In genomic region chr1:75723989-75724471, GRCh38 we compare ENCODE assay signal across 8 cellular contexts. TPM values are rescaled to one million over a fixed set of nuclear protein-coding genes. Genes with fewer than 3 reads are reported as not detected.
DNase-seq lines count a peak whose midpoint lies in the region; ATAC-seq, FAIRE-seq and TF ChIP-seq lines count a peak whose summit lies in the region.

No MANE protein-coding gene starts in this region.

- FAIRE-seq in GM18507 (lab: Jason Lieb, UNC): peak; percentile 70

- TF ChIP-seq CTCF in A673 (conservative IDR thresholded peaks at IDR 0.05; ENCODE audit: low read depth, low read length): no peak
- TF ChIP-seq CTCF in kidney epithelial cell (IDR thresholded peaks at IDR 0.05; ENCODE audit: insufficient read depth, low read length, poor library complexity, severe bottlenecking): no peak

- intact Hi-C loops in A673 (cut with micrococcal nuclease; ENCODE audit: unreplicated experiment): loop anchor here (2.0 kb wide), 1 partner anchor 63 kb away; the partner anchor contains the start of gene RABGGTB

- TSS peak; percentile 92 for BruUV-seq in A673 (replicated peaks; lab: Mats Ljungman, UMichigan)

- peak; percentile 64 for ATAC-seq in HG02973 (IDR thresholded peaks at IDR 0.05; ENCODE audit: unreplicated experiment)

- peaks cover 16% of the 10 kb centered on the region for H3K4me1 ChIP-seq in A673 (ENCODE audit: insufficient read depth, low read length, poor library complexity, severe bottlenecking)

- CTCF ChIA-PET in A673 (lab: Charles Lee): no interaction called here

- H3K4me3 ChIP-seq in A673 (ENCODE audit: low read depth, low read length, poor library complexity, severe bottlenecking): peak overlapping the region; percentile 96
- H3K4me3 ChIP-seq in kidney epithelial cell (ENCODE audit: low read depth, low read length): peak overlapping the region; percentile 97

- peak overlapping the region; percentile 77 for H3K27ac ChIP-seq in A673 (ENCODE audit: low read depth, low read length, poor library complexity, severe bottlenecking)

- no peaks in the 10 kb centered on the region for H3K9me3 ChIP-seq in A673 (ENCODE audit: low read depth, low read length, poor library complexity, severe bottlenecking)

- H3K27me3 ChIP-seq in A673 (replicated peaks; ENCODE audit: insufficient read depth, low read depth, low read length, poor library complexity) (no peaks in the 10 kb centered on the region), kidney epithelial cell (ENCODE audit: control insufficient read depth, insufficient read depth, low read length) (no peaks in the 10 kb centered on the region)

- H3K36me3 ChIP-seq in A673 (ENCODE audit: insufficient read depth, low read length, poor library complexity, severe bottlenecking) (no peaks in the 10 kb centered on the region), kidney epithelial cell (ENCODE audit: control insufficient read depth, insufficient read depth, low read length) (no peaks in the 10 kb centered on the region)

- POLR2A ChIA-PET in A673 (lab: Charles Lee; ENCODE audit: low non-redundant PET): no interaction called here

- DNase-seq in A673 (ENCODE audit: low spot score): peak; percentile 78
- peak; percentile 47 for DNase-seq in GM18507 (ENCODE audit: extremely low spot score, insufficient read length, low read depth)
- peak; percentile 81 for DNase-seq in NCI-H2029 treated with DMSO at 0.1 percent for 48 hours (lab: John Stamatoyannopoulos, UW)
- DNase-seq in UCSD-AML1 (lab: John Stamatoyannopoulos, UW; ENCODE audit: unreplicated experiment): peak; percentile 90
- DNase-seq in cerebellum (ENCODE audit: low spot score): peak; percentile 86
- peak; percentile 23 for DNase-seq in kidney epithelial cell (ENCODE audit: low read depth)
- DNase-seq in stimulated activated CD4-positive, alpha-beta T cell treated with anti-CD3 and anti-CD28 coated beads, Interleukin-15, amount 100 ng/mL, for 48 hours (ENCODE audit: low read depth in 2 of 2): peak; percentile 55 to 69

RNA-seq across cellular contexts. Expression of gene ACADM, which starts 0.5 kb away (rescaled TPM):
- total RNA-seq in A673 (2021) (35.6 and 37.3 TPM in 2 replicates), cerebellum (71.5 TPM), kidney epithelial cell (27.9 and 29.6 TPM in 2 replicates)

Comparison
In these comparisons a context has a peak if more than half of its experiments do, and no peak if none do; other contexts are left out.
1. Peak in every context shown above with its lines: DNase-seq, ATAC-seq, H3K4me3 ChIP-seq and H3K27ac ChIP-seq.
2. DNase-seq: peak in every context shown above with its lines; median percentile 90 in UCSD-AML1; 86 in cerebellum; 81 in NCI-H2029 treated with DMSO at 0.1 percent for 48 hours; 78 in A673; 62 in stimulated activated CD4-positive, alpha-beta T cell treated with anti-CD3 and anti-CD28 coated beads, Interleukin-15, amount 100 ng/mL, for 48 hours; 47 in GM18507; 23 in kidney epithelial cell.